Comparison of ENCODE assay signal across 28 cellular contexts in genomic region chr3:43613980-43614379, GRCh38.
"Had no signal": no experiment of that assay in that cellular context is flagged by ENCODE, and none has a peak within 500 bp of the region (broad histone marks: within the 10 kb centered on the region; RNA-seq: fewer than 3 reads in every experiment).

No MANE protein-coding gene starts in this region.

- FAIRE-seq: keratinocyte had no signal

- H3K4me2 ChIP-seq: neural progenitor cell had no signal

- H3K4me3 Mint-ChIP-seq: mesothelial cell of epicardium; naive B cell; natural killer cell; nephron progenitor cell; neural progenitor cell; stimulated activated effector memory CD8-positive, alpha-beta T cell treated with anti-CD3 and anti-CD28 coated beads, Interleukin-12 subunit alpha, Interleukin-12 subunit beta, amount 100 ng/mL, for 72 hours; stimulated activated naive CD8-positive, alpha-beta T cell treated with anti-CD3 and anti-CD28 coated beads, Interleukin-15, amount 100 ng/mL, for 72 hours had no signal

- H3K9ac ChIP-seq: neural progenitor cell had no signal

- DNase-seq: head of caudate nucleus; hippocampal formation; kidney glomerular epithelial cell; left ventricle myocardium inferior; mesendoderm; naive B cell; natural killer cell; nephron progenitor cell; occipital lobe; retina; right cardiac atrium; spleen; stimulated activated CD4-positive, alpha-beta T cell treated with anti-CD3 and anti-CD28 coated beads, Interleukin-4, amount 100 ng/mL, for 24 hours; stimulated activated naive CD4-positive, alpha-beta T cell treated with Interleukin-2 at 50 U/mL for 16 hours; stimulated activated naive CD8-positive, alpha-beta T cell treated with anti-CD3 and anti-CD28 coated beads, Interleukin-15, amount 100 ng/mL, for 72 hours; substantia nigra; upper lobe of left lung had no signal

- H3K9me3 ChIP-seq: left ventricle myocardium inferior, neutrophil, spleen, tibial nerve, upper lobe of left lung, vagina had no signal

- H3K36me3 ChIP-seq: left ventricle myocardium inferior, neural progenitor cell, neutrophil, tibial nerve, upper lobe of left lung, vagina had no signal

- H3K36me3 Mint-ChIP-seq: mesothelial cell of epicardium; naive B cell; natural killer cell; neural progenitor cell; stimulated activated effector memory CD8-positive, alpha-beta T cell treated with anti-CD3 and anti-CD28 coated beads, Interleukin-12 subunit alpha, Interleukin-12 subunit beta, amount 100 ng/mL, for 72 hours had no signal

- H3K27ac Mint-ChIP-seq: mesothelial cell of epicardium; natural killer cell; nephron progenitor cell; neural progenitor cell; progenitor cell of endocrine pancreas; stimulated activated effector memory CD8-positive, alpha-beta T cell treated with anti-CD3 and anti-CD28 coated beads, Interleukin-12 subunit alpha, Interleukin-12 subunit beta, amount 100 ng/mL, for 72 hours; stimulated activated naive CD8-positive, alpha-beta T cell treated with anti-CD3 and anti-CD28 coated beads, Interleukin-15, amount 100 ng/mL, for 72 hours had no signal

- H3K27me3 Mint-ChIP-seq: naive B cell; progenitor cell of endocrine pancreas; stimulated activated naive CD8-positive, alpha-beta T cell treated with anti-CD3 and anti-CD28 coated beads, Interleukin-15, amount 100 ng/mL, for 72 hours had no signal

- H3K27me3 ChIP-seq: neural progenitor cell, neutrophil, spleen, tibial nerve, upper lobe of left lung, vagina had no signal

- H3K4me1 ChIP-seq: left ventricle myocardium inferior, tibial nerve, upper lobe of left lung, vagina had no signal

- H3K9me3 Mint-ChIP-seq: naive B cell; natural killer cell; nephron progenitor cell; neural progenitor cell; stimulated activated effector memory CD8-positive, alpha-beta T cell treated with anti-CD3 and anti-CD28 coated beads, Interleukin-12 subunit alpha, Interleukin-12 subunit beta, amount 100 ng/mL, for 72 hours; stimulated activated naive CD8-positive, alpha-beta T cell treated with anti-CD3 and anti-CD28 coated beads, Interleukin-15, amount 100 ng/mL, for 72 hours had no signal

- H3K4me1 Mint-ChIP-seq: mesothelial cell of epicardium; naive B cell; natural killer cell; stimulated activated effector memory CD8-positive, alpha-beta T cell treated with anti-CD3 and anti-CD28 coated beads, Interleukin-12 subunit alpha, Interleukin-12 subunit beta, amount 100 ng/mL, for 72 hours; stimulated activated naive CD8-positive, alpha-beta T cell treated with anti-CD3 and anti-CD28 coated beads, Interleukin-15, amount 100 ng/mL, for 72 hours had no signal

- H3K27ac ChIP-seq: left ventricle myocardium inferior, neural progenitor cell, neutrophil, skin epidermis, spleen, tibial nerve, upper lobe of left lung, vagina had no signal

- H2AFZ ChIP-seq: neural progenitor cell had no signal

- ATAC-seq: natural killer cell; right cardiac atrium; sciatic nerve; stimulated activated effector memory CD8-positive, alpha-beta T cell treated with anti-CD3 and anti-CD28 coated beads, Interleukin-12 subunit alpha, Interleukin-12 subunit beta, amount 100 ng/mL, for 72 hours; stimulated activated naive CD8-positive, alpha-beta T cell treated with anti-CD3 and anti-CD28 coated beads, Interleukin-15, amount 100 ng/mL, for 72 hours had no signal

- H3K4me3 ChIP-seq: left ventricle myocardium inferior, lung, neural progenitor cell, skin epidermis, spleen, tibial nerve, upper lobe of left lung, vagina had no signal
